8 cellular contexts compared by ENCODE assay signal in the genomic region with DNA sequence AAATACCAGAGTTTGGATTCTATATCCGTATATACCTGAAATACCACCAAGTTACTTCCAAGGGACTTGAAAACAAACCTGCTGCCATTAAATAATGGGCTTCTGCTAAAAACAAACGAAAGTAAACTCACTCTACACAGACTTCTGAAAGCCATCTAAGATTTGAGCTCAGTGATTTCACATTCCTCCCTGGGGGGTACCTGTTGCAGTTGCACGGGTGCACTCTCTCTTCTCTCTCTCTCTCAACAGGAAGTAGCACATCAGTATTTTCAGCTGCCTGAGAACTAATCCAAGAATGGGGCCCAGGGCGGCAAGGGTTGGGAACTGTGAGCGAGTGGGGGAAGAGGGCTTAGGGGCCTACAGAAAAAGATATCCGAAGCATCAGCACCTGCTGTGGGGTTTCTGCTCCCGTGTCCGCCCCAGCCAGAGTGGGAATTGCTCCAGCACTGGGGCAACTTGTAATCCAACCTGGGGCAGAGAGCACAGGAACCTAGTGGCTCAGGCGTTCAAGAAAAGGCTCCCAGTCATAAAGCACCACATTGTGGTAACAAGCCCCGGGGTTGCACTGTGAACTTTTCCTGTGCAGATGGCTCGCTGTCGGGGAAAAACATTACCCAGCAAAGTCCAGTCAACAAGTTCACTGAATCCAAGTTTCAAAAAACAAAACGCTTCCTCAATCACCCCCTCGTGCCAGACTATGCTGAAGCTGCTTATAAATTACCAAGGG.
DNase-seq lines count a peak whose midpoint lies in the region; ATAC-seq and TF ChIP-seq lines count a peak whose summit lies in the region.

No MANE protein-coding gene starts in this region.

- peaks cover 33% of the 10 kb centered on the region for H3K27me3 ChIP-seq in neutrophil

- no peaks in the 10 kb centered on the region for H3K36me3 Mint-ChIP-seq in T-helper 17 cell (ENCODE audit: low read depth)

- TF ChIP-seq CTCF in epithelial cell of proximal tubule (conservative IDR thresholded peaks at IDR 0.05; ENCODE audit: low read depth, low read length) (no peak), neutrophil (IDR thresholded peaks at IDR 0.05) (no peak)

- peaks cover 34% of the 10 kb centered on the region for H3K27me3 Mint-ChIP-seq in T-helper 17 cell

- peak overlapping the region; percentile 84 for H3K4me3 Mint-ChIP-seq in T-helper 17 cell

- H3K27ac Mint-ChIP-seq in T-helper 17 cell: no peak overlapping the region

- DNase-seq in Daoy (ENCODE audit: low read depth) (peak; percentile 52), T-helper 17 cell (no peak), epithelial cell of proximal tubule (ENCODE audit: low read depth) (no peak), 8988T (no peak), OCI-M2 (lab: John Stamatoyannopoulos, UW; ENCODE audit: unreplicated experiment) (no peak)

- peak overlapping the region; percentile 62 for H3K27ac ChIP-seq in neutrophil

- H3K36me3 ChIP-seq in neutrophil: no peaks in the 10 kb centered on the region

- H3K4me3 ChIP-seq in epithelial cell of proximal tubule (ENCODE audit: low read depth, low read length) (peak overlapping the region; percentile 49), neutrophil (ENCODE audit: low read depth in 1 of 2, low read length in 1 of 2) (peak overlapping the region; percentile 60)

- H3K4me1 Mint-ChIP-seq in T-helper 17 cell: peaks cover 3% of the 10 kb centered on the region

- no peaks in the 10 kb centered on the region for H3K9me3 ChIP-seq in T-helper 17 cell (ENCODE audit: control insufficient read depth, low read length, poor library complexity, severe bottlenecking)
- H3K9me3 ChIP-seq in neutrophil: no peaks in the 10 kb centered on the region

- peak; percentile 84 for ATAC-seq in GM19438 (IDR thresholded peaks at IDR 0.05; ENCODE audit: low read depth, unreplicated experiment)
- peak; percentile 86 for ATAC-seq in HG03439 (IDR thresholded peaks at IDR 0.05; ENCODE audit: unreplicated experiment)
- peak; percentile 49 for ATAC-seq in T-helper 17 cell

- H3K4me1 ChIP-seq in neutrophil (ENCODE audit: control insufficient read depth in 1 of 2, insufficient read depth in 1 of 2, low read depth in 1 of 2, low read length in 1 of 2): peaks cover 10 to 16% of the 10 kb centered on the region in 2 experiments
